In genomic region chr3:14621093-14621492, GRCh38 we compare ENCODE assay signal across 26 cellular contexts. TPM values are rescaled to one million over a fixed set of nuclear protein-coding genes. Genes with fewer than 3 reads are reported as not detected.
"Had no signal": no experiment of that assay in that cellular context is flagged by ENCODE, and none has a peak within 500 bp of the region (broad histone marks: within the 10 kb centered on the region; RNA-seq: fewer than 3 reads in every experiment).

No MANE protein-coding gene starts in this region.

- H3K27ac ChIP-seq: SK-N-MC had no signal

- H3K9me3 ChIP-seq: MG63, SJSA1 had no signal

- DNase-seq: Karpas-422, KG1, MG63, NCI-H1092, NCI-H1105 treated with DMSO at 0.1 percent for 48 hours, NCI-H1417 treated with DMSO at 0.1 percent for 48 hours, NCI-H146, NCI-H1694 treated with DMSO at 0.1 percent for 48 hours, NCI-H1930, NCI-H2081, NCI-H2107, NCI-H2171, NCI-H226, NCI-H446, NCI-H510A, NCI-H524 treated with DMSO at 0.1 percent for 48 hours, NCI-H69, NCI-H774, Right ventricle myocardium superior, RPMI8226, SIG-M5 had no signal

- H3K27ac Mint-ChIP-seq: IgD-negative memory B cell had no signal

- H3K27me3 ChIP-seq: MG63, SJSA1 had no signal

- H3K36me3 Mint-ChIP-seq: IgD-negative memory B cell had no signal

- H3K4me3 Mint-ChIP-seq: IgD-negative memory B cell had no signal

- H3K4me3 ChIP-seq: MG63, SJSA1, SK-N-MC had no signal

- H3K4me1 Mint-ChIP-seq: IgD-negative memory B cell had no signal

- FAIRE-seq: RCC 7860 had no signal

- H3K36me3 ChIP-seq: MG63 had no signal

RNA-seq across cellular contexts. Expression of gene C3orf20, which starts 53.8 kb away (rescaled TPM):
- total RNA-seq: HT-29, Right ventricle myocardium superior, SJSA1 had no signal
- polyA plus RNA-seq: IgD-negative memory B cell had no signal
